8 cellular contexts compared by ENCODE assay signal in the genomic region with DNA sequence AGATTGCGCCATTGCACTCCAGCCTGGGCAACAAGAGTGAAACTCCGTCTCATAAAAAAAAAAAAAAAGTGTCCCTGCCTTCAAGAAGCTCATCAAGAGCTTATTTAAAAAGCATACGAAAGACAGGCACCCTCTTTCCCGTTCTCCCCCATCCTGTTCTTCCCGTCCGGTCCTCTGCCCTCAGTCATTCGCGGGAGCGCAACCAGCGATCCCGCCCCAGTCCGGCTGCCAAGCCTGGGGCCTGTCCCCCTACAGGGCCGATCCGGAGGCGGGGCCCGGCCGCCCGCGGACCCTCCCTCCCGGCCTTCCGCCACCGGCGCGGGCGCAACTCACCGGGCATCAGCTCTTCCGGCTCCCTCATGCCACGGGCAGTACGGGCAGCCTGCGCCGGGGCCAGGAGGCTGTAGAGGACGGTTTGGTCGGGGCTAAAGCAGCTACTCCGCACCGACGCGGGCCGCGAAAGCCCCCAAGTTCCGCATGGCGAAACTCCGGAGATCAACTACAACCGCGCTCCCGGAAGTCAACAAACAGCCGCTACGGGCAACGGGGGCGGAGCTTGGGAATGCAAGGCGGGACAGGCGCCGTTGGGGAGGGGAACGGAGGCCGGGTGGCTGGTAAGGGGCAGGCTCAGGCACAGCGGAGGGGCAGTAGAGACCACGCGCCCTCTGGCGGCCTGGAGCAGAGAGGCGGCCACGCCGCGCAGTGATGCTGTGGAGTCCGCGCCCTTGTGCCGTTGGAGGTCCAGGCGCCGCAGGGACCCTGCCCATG. TPM values are rescaled to one million over a fixed set of nuclear protein-coding genes. Genes with fewer than 3 reads are reported as not detected.
A peak's percentile ranks its signal among the peaks of the same experiment; 100 is the strongest.
DNase-seq lines count a peak whose midpoint lies in the region; ATAC-seq, FAIRE-seq and TF ChIP-seq lines count a peak whose summit lies in the region.

A gene with protein sequence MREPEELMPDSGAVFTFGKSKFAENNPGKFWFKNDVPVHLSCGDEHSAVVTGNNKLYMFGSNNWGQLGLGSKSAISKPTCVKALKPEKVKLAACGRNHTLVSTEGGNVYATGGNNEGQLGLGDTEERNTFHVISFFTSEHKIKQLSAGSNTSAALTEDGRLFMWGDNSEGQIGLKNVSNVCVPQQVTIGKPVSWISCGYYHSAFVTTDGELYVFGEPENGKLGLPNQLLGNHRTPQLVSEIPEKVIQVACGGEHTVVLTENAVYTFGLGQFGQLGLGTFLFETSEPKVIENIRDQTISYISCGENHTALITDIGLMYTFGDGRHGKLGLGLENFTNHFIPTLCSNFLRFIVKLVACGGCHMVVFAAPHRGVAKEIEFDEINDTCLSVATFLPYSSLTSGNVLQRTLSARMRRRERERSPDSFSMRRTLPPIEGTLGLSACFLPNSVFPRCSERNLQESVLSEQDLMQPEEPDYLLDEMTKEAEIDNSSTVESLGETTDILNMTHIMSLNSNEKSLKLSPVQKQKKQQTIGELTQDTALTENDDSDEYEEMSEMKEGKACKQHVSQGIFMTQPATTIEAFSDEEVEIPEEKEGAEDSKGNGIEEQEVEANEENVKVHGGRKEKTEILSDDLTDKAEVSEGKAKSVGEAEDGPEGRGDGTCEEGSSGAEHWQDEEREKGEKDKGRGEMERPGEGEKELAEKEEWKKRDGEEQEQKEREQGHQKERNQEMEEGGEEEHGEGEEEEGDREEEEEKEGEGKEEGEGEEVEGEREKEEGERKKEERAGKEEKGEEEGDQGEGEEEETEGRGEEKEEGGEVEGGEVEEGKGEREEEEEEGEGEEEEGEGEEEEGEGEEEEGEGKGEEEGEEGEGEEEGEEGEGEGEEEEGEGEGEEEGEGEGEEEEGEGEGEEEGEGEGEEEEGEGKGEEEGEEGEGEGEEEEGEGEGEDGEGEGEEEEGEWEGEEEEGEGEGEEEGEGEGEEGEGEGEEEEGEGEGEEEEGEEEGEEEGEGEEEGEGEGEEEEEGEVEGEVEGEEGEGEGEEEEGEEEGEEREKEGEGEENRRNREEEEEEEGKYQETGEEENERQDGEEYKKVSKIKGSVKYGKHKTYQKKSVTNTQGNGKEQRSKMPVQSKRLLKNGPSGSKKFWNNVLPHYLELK (minus strand): TSS at position 503 of the 768 bp plus-strand sequence. CDS start 142 bp downstream, at position 361.

- H3K4me3 Mint-ChIP-seq in T-cell = peak within 1 kb of the TSS; percentile 89 to 93 (median 92)

- WGBS in prostate gland = 0% methylated on average over 20 of the region's 67 CpGs

- H3K4me1 Mint-ChIP-seq in T-cell = peaks cover 23 to 29% (median 24%) of the 10 kb centered on the region in 3 donors

- H3K27ac Mint-ChIP-seq in T-cell = peak within 1 kb of the TSS; percentile 93 to 94

- peak; percentile 71 for DNase-seq in GM12892 (ENCODE audit: insufficient read length)
- DNase-seq in NCI-H1436 treated with DMSO at 0.1 percent for 48 hours (lab: John Stamatoyannopoulos, UW) = peak; percentile 35
- DNase-seq in T-cell = peak; percentile 80 to 91 (median 87)
- DNase-seq in amniotic stem cell (lab: John Stamatoyannopoulos, UW) = peak; percentile 75
- DNase-seq in left ventricle myocardium superior = peak; percentile 95
- DNase-seq in prostate gland (ENCODE audit: low spot score) = peak; percentile 92
- DNase-seq in ureter (ENCODE audit: low spot score) = peak; percentile 94

- H3K27me3 ChIP-seq in prostate gland (replicated peaks; ENCODE audit: insufficient read depth) = no peaks in the 10 kb centered on the region

- H3K9me3 Mint-ChIP-seq in T-cell = peaks cover 0 to 4% (median 0%) of the 10 kb centered on the region in 3 donors

- H3K36me3 Mint-ChIP-seq in T-cell = no peaks in the 10 kb centered on the region

- intact Hi-C loops in left ventricle myocardium superior (cut with micrococcal nuclease) = no loop called here
- intact Hi-C loops in prostate gland (cut with DNase I) = loop anchor here (5.0 kb wide), 1 partner anchor 400 kb away; no protein-coding TSS in a partner anchor

- no peaks in the 10 kb centered on the region for H3K9me3 ChIP-seq in prostate gland

- CTCF ChIA-PET in T-cell (lab: Charles Lee) = interaction anchor here (0.7 to 1.5 kb wide), 5 partner anchors 11 to 401 kb away, joined by 3 to 5 read pairs (median 4); no protein-coding TSS in a partner anchor

- peak within 1 kb of the TSS; percentile 81 to 84 for H3K27ac ChIP-seq in prostate gland

- no peak; the same call in 1 of the 2 replicates for TF ChIP-seq POLR2A in GM12892 (IDR thresholded peaks at IDR 0.05; ENCODE audit: low read depth, low read length)
- TF ChIP-seq POLR2A in prostate gland (IDR thresholded peaks at IDR 0.05) = no peak

- peak; percentile 92 for ATAC-seq in HG02870 (IDR thresholded peaks at IDR 0.05; ENCODE audit: unreplicated experiment)
- peak; percentile 96 to 98 (median 98) for ATAC-seq in T-cell (replicated peaks in 1 of 4)
- ATAC-seq in left ventricle myocardium superior = peak; percentile 99

- TF ChIP-seq CTCF in prostate gland (IDR thresholded peaks at IDR 0.05) = peak; percentile 40 to 85 (median 78)

- peaks cover 0 to 4% of the 10 kb centered on the region in 2 donors for H3K27me3 Mint-ChIP-seq in T-cell

- peak; percentile 97 for FAIRE-seq in GM12892 (lab: Jason Lieb, UNC)

- H3K4me1 ChIP-seq in prostate gland (replicated peaks) = no peaks in the 10 kb centered on the region

- H3K4me3 ChIP-seq in prostate gland = peak within 1 kb of the TSS; percentile 56 to 58

- POLR2A ChIA-PET in T-cell (lab: Charles Lee) = interaction anchor here in 1 of 2 donors (0.6 kb wide), 2 partner anchors 65 to 483 kb away, joined by 3 to 6 read pairs; no protein-coding TSS in a partner anchor

- H3K36me3 ChIP-seq in prostate gland = no peaks in the 10 kb centered on the region

RNA-seq across cellular contexts. Expression of the gene that starts here (rescaled TPM):
- polyA plus RNA-seq in GM12892 (2012; ENCODE audit: missing spikeins) = 7.8 TPM
- total RNA-seq in T-cell (10 to 100 TPM in 2 of 5 donors, 1 to 10 TPM in 3; 8.1 to 31.2 (median 9.4) TPM), left ventricle myocardium superior (4.0 TPM), prostate gland (10 to 100 TPM; 12.1 to 12.9 TPM), ureter (31.4 TPM)

Comparison
In these comparisons a context has a peak if more than half of its experiments do, and no peak if none do; other contexts are left out.
1. Peak in every context shown above with its lines: DNase-seq, ATAC-seq, H3K4me3 ChIP-seq and H3K27ac ChIP-seq.
2. DNase-seq: peak in every context shown above with its lines; median percentile 95 in left ventricle myocardium superior; 94 in ureter; 92 in prostate gland; 87 in T-cell; 75 in amniotic stem cell; 71 in GM12892; 35 in NCI-H1436 treated with DMSO at 0.1 percent for 48 hours.